In genomic region chr12:51172515-51173431, GRCh38 we compare ENCODE assay signal across 1 cellular context.
TF ChIP-seq lines count a peak whose summit lies in the region.

Gene TFCP2 (minus strand): TSS chr12:51173135. CDS start chr12:51172422, 713 bp downstream.

TF ChIP-seq in WTC11, 78 proteins besides CTCF, POLR2A, EP300 and RAD21 (continued from another document and continues in another):
- TF ChIP-seq USF1 (CRISPR knock-in tag; IDR thresholded peaks at IDR 0.05) (0 out of 2 replicates have a peak, but pooled peaks have one; percentile 60), FOXP4 (CRISPR knock-in tag; IDR thresholded peaks at IDR 0.05) (peak; percentile 34; the same call in 1 of the 2 replicates), CDX4 (CRISPR knock-in tag; IDR thresholded peaks at IDR 0.05; ENCODE audit: borderline replicate concordance) (no peak), TP53 (CRISPR knock-in tag; IDR thresholded peaks at IDR 0.05) (no peak), NFATC4 (CRISPR knock-in tag; IDR thresholded peaks at IDR 0.05) (no peak), OVOL2 (CRISPR knock-in tag; IDR thresholded peaks at IDR 0.05; ENCODE audit: borderline replicate concordance) (no peak), TEAD1 (CRISPR knock-in tag; IDR thresholded peaks at IDR 0.05) (no peak; the same call in 1 of the 2 replicates), ZBTB43 (CRISPR knock-in tag; IDR thresholded peaks at IDR 0.05) (0 out of 2 replicates have a peak, but pooled peaks have one; percentile 65), ATF3 (CRISPR knock-in tag; conservative IDR thresholded peaks at IDR 0.05) (no peak), ZNF416 (CRISPR knock-in tag; IDR thresholded peaks at IDR 0.05) (no peak), ZNF425 (CRISPR knock-in tag; conservative IDR thresholded peaks at IDR 0.05) (no peak), ZNF281 (CRISPR knock-in tag; IDR thresholded peaks at IDR 0.05) (no peak), NFE2L1 (CRISPR knock-in tag; IDR thresholded peaks at IDR 0.05) (peak; percentile 67; the same call in 1 of the 2 replicates), FOXK1 (CRISPR knock-in tag; IDR thresholded peaks at IDR 0.05) (peak; percentile 71; the same call in 1 of the 2 replicates), FOXJ3 (CRISPR knock-in tag; IDR thresholded peaks at IDR 0.05; ENCODE audit: borderline replicate concordance) (no peak), ZNF532 (CRISPR knock-in tag; IDR thresholded peaks at IDR 0.05; ENCODE audit: borderline replicate concordance) (no peak), AR (CRISPR knock-in tag; IDR thresholded peaks at IDR 0.05) (no peak), PRRX2 (CRISPR knock-in tag; IDR thresholded peaks at IDR 0.05) (no peak), IRF1 (CRISPR knock-in tag; IDR thresholded peaks at IDR 0.05) (no peak), E2F5 (CRISPR knock-in tag; IDR thresholded peaks at IDR 0.05) (no peak), ZNF138 (CRISPR knock-in tag; conservative IDR thresholded peaks at IDR 0.05) (no peak), ZNF219 (CRISPR knock-in tag; IDR thresholded peaks at IDR 0.05; ENCODE audit: borderline replicate concordance) (no peak), FOXP1 (CRISPR knock-in tag; IDR thresholded peaks at IDR 0.05; ENCODE audit: borderline replicate concordance) (peak; percentile 81; the same call in 1 of the 2 replicates), AFF4 (CRISPR knock-in tag; IDR thresholded peaks at IDR 0.05; ENCODE audit: borderline replicate concordance) (no peak), CREB1 (CRISPR knock-in tag; IDR thresholded peaks at IDR 0.05) (peak; percentile 72; the same call in 1 of the 2 replicates), NR1H2 (CRISPR knock-in tag; IDR thresholded peaks at IDR 0.05) (no peak)
